In genomic region chr2:25361261-25362048, GRCh38 we compare ENCODE assay signal across 8 cellular contexts. TPM values are rescaled to one million over a fixed set of nuclear protein-coding genes. Genes with fewer than 3 reads are reported as not detected.
DNase-seq lines count a peak whose midpoint lies in the region; ATAC-seq and TF ChIP-seq lines count a peak whose summit lies in the region.

No MANE protein-coding gene starts in this region.

- no peaks in the 10 kb centered on the region for H3K27me3 ChIP-seq in right cardiac atrium (ENCODE audit: control insufficient read depth, insufficient read depth)
- H3K27me3 ChIP-seq in muscle layer of duodenum (ENCODE audit: low read depth, low read length), result no peaks in the 10 kb centered on the region

- H3K27ac ChIP-seq in right cardiac atrium (ENCODE audit: low read length) (no peak overlapping the region), muscle layer of duodenum (ENCODE audit: low read length) (no peak overlapping the region)

- H3K4me3 Mint-ChIP-seq in MCF 10A (ENCODE audit: unreplicated experiment), result peak overlapping the region; percentile 64

- POLR2A ChIA-PET in MCF 10A (lab: Yijun Ruan, JAX), result no interaction called here

- H3K4me1 Mint-ChIP-seq in MCF 10A (ENCODE audit: insufficient read depth, unreplicated experiment), result no peaks in the 10 kb centered on the region

- H3K9me3 ChIP-seq in right cardiac atrium (ENCODE audit: control insufficient read depth, low read length), result no peaks in the 10 kb centered on the region
- no peaks in the 10 kb centered on the region for H3K9me3 ChIP-seq in muscle layer of duodenum (ENCODE audit: control insufficient read depth in 1 of 2, low read length in 2 of 2)

- TF ChIP-seq CTCF in MCF 10A (IDR thresholded peaks at IDR 0.05; ENCODE audit: unreplicated experiment), result no peak

- WGBS in right cardiac atrium, result 57% methylated on average over 34 of the region's 34 CpGs

- CTCF ChIA-PET in MCF 10A (lab: Yijun Ruan, JAX), result interaction anchor here (0.6 to 2.5 kb wide), 16 partner anchors 8 to 323 kb away, joined by 3 to 13 read pairs (median 4); no protein-coding TSS in a partner anchor

- H3K27ac Mint-ChIP-seq in MCF 10A (ENCODE audit: low read depth, unreplicated experiment), result no peak overlapping the region

- DNase-seq in right cardiac atrium (no peak), Right ventricle myocardium superior (no peak), MCF 10A (ENCODE audit: unreplicated experiment) (no peak), kidney tubule cell (ENCODE audit: low spot score) (no peak), DMS 273 (lab: John Stamatoyannopoulos, UW; ENCODE audit: unreplicated experiment) (no peak), NCI-H1048 (lab: John Stamatoyannopoulos, UW) (no peak)

- H3K36me3 ChIP-seq in muscle layer of duodenum (ENCODE audit: control insufficient read depth in 1 of 2, insufficient read depth in 2 of 2, low read length in 2 of 2), result no peaks in the 10 kb centered on the region

- intact Hi-C loops in right cardiac atrium (cut with DNase I) (no loop called here), Right ventricle myocardium superior (cut with DNase I) (no loop called here), MCF 10A (cut with micrococcal nuclease) (no loop called here)

- no TSS peak for BruUV-seq in MCF 10A (replicated peaks; lab: Mats Ljungman, UMichigan)

- H3K4me1 ChIP-seq in right cardiac atrium (ENCODE audit: control insufficient read depth, insufficient read depth, low read length), result no peaks in the 10 kb centered on the region
- peaks cover 3 to 4% of the 10 kb centered on the region in 2 donors for H3K4me1 ChIP-seq in muscle layer of duodenum (ENCODE audit: control insufficient read depth in 1 of 2, insufficient read depth in 2 of 2, low read length in 2 of 2)

- peaks cover 10% of the 10 kb centered on the region for H3K27me3 Mint-ChIP-seq in MCF 10A (ENCODE audit: insufficient read depth, unreplicated experiment)

- ATAC-seq in right cardiac atrium, result no peak
- no peak for ATAC-seq in Right ventricle myocardium superior (ENCODE audit: poor library complexity)
- no peak for ATAC-seq in HG02759 (IDR thresholded peaks at IDR 0.05; ENCODE audit: unreplicated experiment)

- no peaks in the 10 kb centered on the region for H3K36me3 Mint-ChIP-seq in MCF 10A (ENCODE audit: insufficient read depth, unreplicated experiment)

- no peaks in the 10 kb centered on the region for H3K9me3 Mint-ChIP-seq in MCF 10A (ENCODE audit: unreplicated experiment)

- H3K4me3 ChIP-seq in right cardiac atrium (ENCODE audit: low read length) (peak overlapping the region; percentile 13), muscle layer of duodenum (ENCODE audit: low read depth in 1 of 2, low read length in 2 of 2) (peak overlapping the region; percentile 50 to 85)

RNA-seq across cellular contexts. Expression of gene DNMT3A, which starts 19.7 kb away (rescaled TPM):
- 10 to 100 TPM; 20.0 to 22.9 (median 21.1) TPM for total RNA-seq in right cardiac atrium
- polyA plus RNA-seq in right cardiac atrium, result 9.9 TPM
- total RNA-seq in Right ventricle myocardium superior, result 20.2 TPM
- 8.0 and 11.5 TPM in 2 replicates for total RNA-seq in MCF 10A (2022)
